Comparison of ENCODE assay signal across 9 cellular contexts in the genomic region with DNA sequence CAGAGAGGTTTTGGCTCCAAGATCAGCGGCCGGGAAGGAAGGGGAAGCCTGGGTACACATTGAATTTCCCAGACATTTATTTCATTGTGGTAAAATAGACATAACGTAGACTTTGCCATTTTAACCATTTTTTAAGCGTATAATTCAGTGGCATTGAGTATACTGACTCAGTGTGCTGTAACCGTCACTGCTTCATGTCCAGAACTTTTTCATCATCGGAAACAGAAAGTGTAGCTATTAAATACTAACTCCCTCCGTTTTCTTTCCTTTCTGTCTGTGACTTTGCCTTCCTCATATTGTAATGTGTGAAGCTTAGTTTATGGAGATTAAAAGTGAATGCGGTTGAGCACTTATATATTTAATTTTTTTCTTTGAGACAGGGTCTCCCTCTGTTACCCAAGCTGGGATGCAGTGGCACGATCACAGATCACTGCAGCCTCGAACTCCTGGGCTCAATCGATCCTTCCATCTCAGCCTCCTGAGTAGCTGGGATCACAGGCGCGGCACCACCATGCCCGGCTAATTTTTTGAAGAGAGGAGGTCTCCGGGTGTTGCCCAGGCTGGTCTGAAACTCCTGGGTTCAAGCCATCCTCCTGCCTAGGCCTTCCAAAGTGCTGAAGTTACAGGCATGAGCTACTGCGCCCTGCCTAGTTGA. TPM values are rescaled to one million over a fixed set of nuclear protein-coding genes. Genes with fewer than 3 reads are reported as not detected.
A peak's percentile ranks its signal among the peaks of the same experiment; 100 is the strongest.
DNase-seq lines count a peak whose midpoint lies in the region; ATAC-seq and TF ChIP-seq lines count a peak whose summit lies in the region.
"Had no signal": no experiment of that assay in that cellular context is flagged by ENCODE, and none has a peak within 500 bp of the region (broad histone marks: within the 10 kb centered on the region; RNA-seq: fewer than 3 reads in every experiment).

No MANE protein-coding gene starts in this region.

- ATAC-seq in activated naive CD8-positive, alpha-beta T cell treated with anti-CD3 and anti-CD28 coated beads, Interleukin-2, amount 50 U/mL, for 24 hours: no peak
- no peak for ATAC-seq in left lung
- ATAC-seq in thoracic aorta (ENCODE audit: insufficient number of reproducible peaks, low FRiP score, low read depth): no peak
- ATAC-seq in GM18867 (IDR thresholded peaks at IDR 0.05; ENCODE audit: unreplicated experiment): no peak

- H3K27me3 ChIP-seq in left lung: no peaks in the 10 kb centered on the region
- H3K27me3 ChIP-seq in thoracic aorta (replicated peaks; ENCODE audit: insufficient read depth): no peaks in the 10 kb centered on the region

- H3K36me3 Mint-ChIP-seq in activated CD4-positive, alpha-beta T cell treated with anti-CD3 and anti-CD28 coated beads, Interleukin-2, amount 10 ng/mL, durations not matched to agents 7 days and 5 days (ENCODE audit: low read depth): peaks cover 36% of the 10 kb centered on the region
- peaks cover 32% of the 10 kb centered on the region for H3K36me3 Mint-ChIP-seq in activated naive CD8-positive, alpha-beta T cell treated with anti-CD3 and anti-CD28 coated beads, Interleukin-2, amount 50 U/mL, for 24 hours (ENCODE audit: low read depth)

- peaks cover 0 to 11% of the 10 kb centered on the region in 2 donors for H3K36me3 ChIP-seq in left lung
- H3K36me3 ChIP-seq in thoracic aorta: no peaks in the 10 kb centered on the region

- no peak for DNase-seq in activated CD4-positive, alpha-beta T cell treated with anti-CD3 and anti-CD28 coated beads, Interleukin-2, amount 10 ng/mL, durations not matched to agents 7 days and 5 days
- DNase-seq in activated CD4-positive, alpha-beta T cell treated with anti-CD3 and anti-CD28 coated beads, Interleukin-2, amount 50 U/mL, for 48 hours: no peak
- no peak for DNase-seq in activated naive CD8-positive, alpha-beta T cell treated with anti-CD3 and anti-CD28 coated beads, Interleukin-2, amount 50 U/mL, for 24 hours
- no peak for DNase-seq in left lung
- no peak for DNase-seq in thoracic aorta (ENCODE audit: low spot score)
- no peak for DNase-seq in NCI-H128 (lab: John Stamatoyannopoulos, UW; ENCODE audit: unreplicated experiment)
- no peak for DNase-seq in NCI-H774 (lab: John Stamatoyannopoulos, UW)

- no peaks in the 10 kb centered on the region for H3K27me3 Mint-ChIP-seq in activated CD4-positive, alpha-beta T cell treated with anti-CD3 and anti-CD28 coated beads, Interleukin-2, amount 10 ng/mL, durations not matched to agents 7 days and 5 days
- H3K27me3 Mint-ChIP-seq in activated naive CD8-positive, alpha-beta T cell treated with anti-CD3 and anti-CD28 coated beads, Interleukin-2, amount 50 U/mL, for 24 hours: no peaks in the 10 kb centered on the region

- peak overlapping the region; percentile 92 for H3K27ac Mint-ChIP-seq in activated CD4-positive, alpha-beta T cell treated with anti-CD3 and anti-CD28 coated beads, Interleukin-2, amount 10 ng/mL, durations not matched to agents 7 days and 5 days
- H3K27ac Mint-ChIP-seq in activated naive CD8-positive, alpha-beta T cell treated with anti-CD3 and anti-CD28 coated beads, Interleukin-2, amount 50 U/mL, for 24 hours: peak overlapping the region; percentile 93

- POLR2A ChIA-PET in activated CD4-positive, alpha-beta T cell treated with anti-CD3 and anti-CD28 coated beads, Interleukin-2, amount 10 ng/mL, durations not matched to agents 7 days and 5 days (lab: Charles Lee): interaction anchor here (0.6 kb wide), 1 partner anchor 137 kb away, joined by 14 read pairs; no protein-coding TSS in a partner anchor

- H3K9me3 ChIP-seq in left lung (no peaks in the 10 kb centered on the region), thoracic aorta (no peaks in the 10 kb centered on the region)

- peak overlapping the region; percentile 92 to 93 for H3K4me3 ChIP-seq in left lung
- peak overlapping the region; percentile 89 for H3K4me3 ChIP-seq in thoracic aorta

- peak overlapping the region; percentile 90 to 95 for H3K27ac ChIP-seq in left lung
- H3K27ac ChIP-seq in thoracic aorta: peak overlapping the region; percentile 94 to 96

- CTCF ChIA-PET in activated CD4-positive, alpha-beta T cell treated with anti-CD3 and anti-CD28 coated beads, Interleukin-2, amount 10 ng/mL, durations not matched to agents 7 days and 5 days (lab: Charles Lee): interaction anchor here (0.6 to 2.0 kb wide), 5 partner anchors 17 to 43 kb away, joined by 3 to 5 read pairs (median 3); partner anchors contain the start of gene MARCHF2

- peak overlapping the region; percentile 91 for H3K4me3 Mint-ChIP-seq in activated CD4-positive, alpha-beta T cell treated with anti-CD3 and anti-CD28 coated beads, Interleukin-2, amount 10 ng/mL, durations not matched to agents 7 days and 5 days
- H3K4me3 Mint-ChIP-seq in activated naive CD8-positive, alpha-beta T cell treated with anti-CD3 and anti-CD28 coated beads, Interleukin-2, amount 50 U/mL, for 24 hours: peak overlapping the region; percentile 86

- H3K9me3 Mint-ChIP-seq in activated CD4-positive, alpha-beta T cell treated with anti-CD3 and anti-CD28 coated beads, Interleukin-2, amount 10 ng/mL, durations not matched to agents 7 days and 5 days: no peaks in the 10 kb centered on the region
- no peaks in the 10 kb centered on the region for H3K9me3 Mint-ChIP-seq in activated naive CD8-positive, alpha-beta T cell treated with anti-CD3 and anti-CD28 coated beads, Interleukin-2, amount 50 U/mL, for 24 hours

- H3K4me1 ChIP-seq in left lung: peaks cover 34 to 61% of the 10 kb centered on the region in 2 donors
- H3K4me1 ChIP-seq in thoracic aorta (ENCODE audit: control insufficient read depth in 1 of 2, low read depth in 2 of 2): peaks cover 27 to 47% of the 10 kb centered on the region in 2 donors

- TF ChIP-seq CTCF in left lung (IDR thresholded peaks at IDR 0.05): no peak
- TF ChIP-seq CTCF in thoracic aorta (IDR thresholded peaks at IDR 0.05): no peak

- peaks cover 48% of the 10 kb centered on the region for H3K4me1 Mint-ChIP-seq in activated CD4-positive, alpha-beta T cell treated with anti-CD3 and anti-CD28 coated beads, Interleukin-2, amount 10 ng/mL, durations not matched to agents 7 days and 5 days
- peaks cover 53% of the 10 kb centered on the region for H3K4me1 Mint-ChIP-seq in activated naive CD8-positive, alpha-beta T cell treated with anti-CD3 and anti-CD28 coated beads, Interleukin-2, amount 50 U/mL, for 24 hours

- intact Hi-C loops in left lung (cut with DNase I): no loop called here

RNA-seq across cellular contexts. Expression of gene HNRNPM, which starts 1.4 kb away (rescaled TPM):
- total RNA-seq in activated CD4-positive, alpha-beta T cell treated with anti-CD3 and anti-CD28 coated beads, Interleukin-2, amount 10 ng/mL, durations not matched to agents 7 days and 5 days: 100 to 1,000 TPM; 248 to 265 TPM
- total RNA-seq in left lung (100 to 1,000 TPM; 121 to 163 TPM), thoracic aorta (100 to 1,000 TPM; 117 to 155 TPM)

RNA-seq across cellular contexts. Expression of gene MARCHF2, which starts 33.1 kb away (rescaled TPM):
- total RNA-seq in activated CD4-positive, alpha-beta T cell treated with anti-CD3 and anti-CD28 coated beads, Interleukin-2, amount 10 ng/mL, durations not matched to agents 7 days and 5 days: 10 to 100 TPM; 26.4 to 29.0 TPM
- total RNA-seq in left lung: 10 to 100 TPM; 46.5 to 54.6 TPM
- 100 to 1,000 TPM; 165 to 294 TPM for total RNA-seq in thoracic aorta

RNA-seq across cellular contexts. Expression of gene RAB11B, which starts 56.0 kb away (rescaled TPM):
- 100 to 1,000 TPM; 104 to 107 TPM for total RNA-seq in activated CD4-positive, alpha-beta T cell treated with anti-CD3 and anti-CD28 coated beads, Interleukin-2, amount 10 ng/mL, durations not matched to agents 7 days and 5 days
- total RNA-seq in left lung (100 to 1,000 TPM in 1 of 2 donors, 10 to 100 TPM in 1; 91.6 to 116 TPM), thoracic aorta (10 to 100 TPM; 53.4 to 69.3 TPM)

RNA-seq across cellular contexts. Expression of gene PRAM1, which starts 56.3 kb away (rescaled TPM):
- total RNA-seq in activated CD4-positive, alpha-beta T cell treated with anti-CD3 and anti-CD28 coated beads, Interleukin-2, amount 10 ng/mL, durations not matched to agents 7 days and 5 days: 1 to 10 TPM; 3.8 to 6.7 TPM
- total RNA-seq in left lung: 10 to 100 TPM; 10.7 to 26.8 TPM
- total RNA-seq in thoracic aorta: 1 to 10 TPM in 1 of 2 donors, under 1 TPM in 1; 0.28 to 1.2 TPM
- total RNA-seq: M059J had no signal
